8 cellular contexts compared by ENCODE assay signal in the genomic region with DNA sequence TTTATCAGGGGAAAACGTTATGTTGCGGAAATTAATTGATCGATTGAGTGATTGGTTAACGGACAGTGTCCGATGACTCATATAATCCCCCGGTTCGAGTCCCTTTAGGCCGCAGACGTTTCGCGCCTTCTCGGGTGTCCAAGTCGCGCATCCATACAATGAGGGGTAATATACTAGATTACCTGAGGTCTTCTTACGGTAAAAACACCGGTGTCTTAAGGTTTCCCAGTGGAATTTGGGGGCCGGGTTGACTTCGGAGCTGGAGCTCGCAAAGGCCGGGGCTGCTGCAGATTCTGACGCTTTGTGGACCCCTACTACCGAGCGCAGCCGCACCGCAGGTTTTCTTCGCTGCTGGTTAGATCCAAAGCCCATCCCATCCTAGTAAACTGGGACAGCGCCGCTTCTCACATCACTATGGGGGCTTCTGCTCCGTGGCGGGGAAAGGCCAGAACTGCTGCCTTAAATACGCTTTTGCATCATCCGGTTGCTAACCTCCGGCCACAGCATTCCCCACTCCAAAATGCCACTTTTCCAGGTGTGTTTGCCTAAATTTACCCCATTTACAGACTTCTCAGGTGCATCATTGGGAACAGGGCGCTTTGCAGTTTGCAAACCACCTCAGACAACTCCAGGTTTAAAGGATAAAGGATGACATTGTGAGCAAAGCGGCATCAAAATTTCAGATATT. TPM values are rescaled to one million over a fixed set of nuclear protein-coding genes. Genes with fewer than 3 reads are reported as not detected.
DNase-seq lines count a peak whose midpoint lies in the region; ATAC-seq and TF ChIP-seq lines count a peak whose summit lies in the region.

No MANE protein-coding gene starts in this region.

- peaks cover 59% of the 10 kb centered on the region for H3K4me1 Mint-ChIP-seq in activated naive CD4-positive, alpha-beta T cell treated with anti-CD3 and anti-CD28 coated beads, Interleukin-2, amount 50 U/mL, for 24 hours

- no peaks in the 10 kb centered on the region for H3K27me3 ChIP-seq in DND-41 (ENCODE audit: insufficient read depth, low read length, poor library complexity)
- H3K27me3 ChIP-seq in psoas muscle (ENCODE audit: insufficient read depth in 3 of 3, low read length in 2 of 3): no peaks in the 10 kb centered on the region

- H3K27ac Mint-ChIP-seq in activated naive CD4-positive, alpha-beta T cell treated with anti-CD3 and anti-CD28 coated beads, Interleukin-2, amount 50 U/mL, for 24 hours: peak overlapping the region; percentile 100

- H4K20me1 ChIP-seq in DND-41 (ENCODE audit: insufficient read depth, low read length): peaks cover 13% of the 10 kb centered on the region; the same call in 1 of the 2 replicates

- H3K36me3 Mint-ChIP-seq in activated naive CD4-positive, alpha-beta T cell treated with anti-CD3 and anti-CD28 coated beads, Interleukin-2, amount 50 U/mL, for 24 hours: peaks cover 11% of the 10 kb centered on the region

- peak; percentile 39 for ATAC-seq in DND-41 (ENCODE audit: insufficient read depth, low read depth)
- peak; percentile 0 for ATAC-seq in HG02798 (IDR thresholded peaks at IDR 0.05; ENCODE audit: poor library complexity, unreplicated experiment)
- ATAC-seq in left ventricle myocardium superior: peak; percentile 6
- ATAC-seq in psoas muscle: peak in 3 of 4 donors; percentile 8 to 23 (median 9)
- ATAC-seq in GM21786 (IDR thresholded peaks at IDR 0.05; ENCODE audit: unreplicated experiment): no peak
- ATAC-seq in HG03571 (IDR thresholded peaks at IDR 0.05; ENCODE audit: unreplicated experiment): no peak

- H3K9ac ChIP-seq in DND-41 (ENCODE audit: low read depth, low read length): peak overlapping the region; percentile 89

- intact Hi-C loops in left ventricle myocardium superior (cut with micrococcal nuclease) (no loop called here), psoas muscle (cut with DNase I) (no loop called here)

- H3K4me1 ChIP-seq in DND-41 (ENCODE audit: insufficient read depth, low read length) (peaks cover 50% of the 10 kb centered on the region), psoas muscle (peaks cover 33% of the 10 kb centered on the region)

- H3K4me3 Mint-ChIP-seq in activated naive CD4-positive, alpha-beta T cell treated with anti-CD3 and anti-CD28 coated beads, Interleukin-2, amount 50 U/mL, for 24 hours: peak overlapping the region; percentile 91

- no peaks in the 10 kb centered on the region for H3K9me3 Mint-ChIP-seq in activated naive CD4-positive, alpha-beta T cell treated with anti-CD3 and anti-CD28 coated beads, Interleukin-2, amount 50 U/mL, for 24 hours

- 2% methylated on average over 35 of the region's 35 CpGs for WGBS in psoas muscle, 3 donors

- DNase-seq in DND-41 (peak; percentile 64), NOMO-1 treated with DMSO at 0.1 percent for 48 hours (lab: John Stamatoyannopoulos, UW; ENCODE audit: unreplicated experiment) (peak; percentile 26), left ventricle myocardium superior (no peak), psoas muscle (peak in 1 of 2 donors; percentile 59)

- peaks cover 3% of the 10 kb centered on the region for H3K27me3 Mint-ChIP-seq in activated naive CD4-positive, alpha-beta T cell treated with anti-CD3 and anti-CD28 coated beads, Interleukin-2, amount 50 U/mL, for 24 hours

- H2AFZ ChIP-seq in DND-41 (ENCODE audit: low read depth, low read length): peak overlapping the region; percentile 87

- H3K4me2 ChIP-seq in DND-41 (ENCODE audit: insufficient read depth, low read length): peak overlapping the region; percentile 81

- H3K79me2 ChIP-seq in DND-41 (ENCODE audit: insufficient read depth, low read length): peaks cover 45% of the 10 kb centered on the region

- H3K9me3 ChIP-seq in DND-41 (ENCODE audit: insufficient read depth, low read length, severe bottlenecking) (no peaks in the 10 kb centered on the region), psoas muscle (no peaks in the 10 kb centered on the region)

- TF ChIP-seq CTCF in DND-41 (IDR thresholded peaks at IDR 0.05; ENCODE audit: borderline replicate concordance, extremely low read depth, low read length, poor library complexity, severe bottlenecking): peak; percentile 38
- no peak for TF ChIP-seq CTCF in psoas muscle (IDR thresholded peaks at IDR 0.05)

- H3K27ac ChIP-seq in DND-41 (ENCODE audit: low read length): peak overlapping the region; percentile 90
- peak overlapping the region; percentile 95 for H3K27ac ChIP-seq in psoas muscle

- peaks cover 18% of the 10 kb centered on the region for H3K36me3 ChIP-seq in DND-41 (ENCODE audit: insufficient read depth, low read length)
- peaks cover 0 to 14% of the 10 kb centered on the region in 2 donors for H3K36me3 ChIP-seq in psoas muscle (ENCODE audit: insufficient read depth in 1 of 2, low read depth in 1 of 2)

- peak overlapping the region; percentile 43 to 80 for H3K4me3 ChIP-seq in DND-41 (ENCODE audit: low read depth in 1 of 2, low read length in 2 of 2)
- peak overlapping the region; percentile 95 for H3K4me3 ChIP-seq in psoas muscle

RNA-seq across cellular contexts. Expression of gene SACM1L, which starts 0.9 kb away (rescaled TPM):
- total RNA-seq in left ventricle myocardium superior: 23.6 TPM
- 10 to 100 TPM; 13.1 to 18.1 (median 14.5) TPM for total RNA-seq in psoas muscle
- polyA plus RNA-seq in psoas muscle: 10 to 100 TPM in 2 of 3 donors, 1 to 10 TPM in 1; 7.5 to 14.2 (median 13.3) TPM

Comparison
In these comparisons a context has a peak if more than half of its experiments do, and no peak if none do; other contexts are left out.
1. ATAC-seq: peak in DND-41 (single experiment), HG02798 (single experiment), left ventricle myocardium superior (single experiment) and psoas muscle (3 of 4); none in GM21786 (single experiment) and HG03571 (single experiment).